20 cellular contexts compared by ENCODE assay signal in genomic region chrX:139179592-139179991, GRCh38.
A peak's percentile ranks its signal among the peaks of the same experiment; 100 is the strongest.
DNase-seq lines count a peak whose midpoint lies in the region; ATAC-seq, FAIRE-seq and TF ChIP-seq lines count a peak whose summit lies in the region.
"Had no signal": no experiment of that assay in that cellular context is flagged by ENCODE, and none has a peak within 500 bp of the region (broad histone marks: within the 10 kb centered on the region; RNA-seq: fewer than 3 reads in every experiment).

No MANE protein-coding gene starts in this region.

- no peak overlapping the region for H3K27ac Mint-ChIP-seq in natural killer cell
- H3K27ac Mint-ChIP-seq: T-helper 17 cell had no signal

- intact Hi-C loops in natural killer cell (cut with micrococcal nuclease), result no loop called here

- no peak overlapping the region for H3K27ac ChIP-seq in small intestine (ENCODE audit: low read depth in 1 of 2, low read length in 1 of 2)
- H3K27ac ChIP-seq: 22Rv1, BLaER1, KMS-11 had no signal

- H3K4me3 ChIP-seq in small intestine (ENCODE audit: low read depth in 1 of 2, low read length in 2 of 2), result no peak overlapping the region
- H3K4me3 ChIP-seq: BLaER1, MG63 had no signal

- FAIRE-seq in small intestine (lab: Jason Lieb, UNC), result no peak
- FAIRE-seq: HepG2 had no signal

- peaks cover 2 to 17% of the 10 kb centered on the region in 2 donors for H3K27me3 Mint-ChIP-seq in natural killer cell (ENCODE audit: low read depth in 2 of 2)

- no peaks in the 10 kb centered on the region for H3K36me3 Mint-ChIP-seq in natural killer cell

- H3K4me1 Mint-ChIP-seq in natural killer cell, result no peaks in the 10 kb centered on the region
- H3K4me1 Mint-ChIP-seq: T-helper 17 cell had no signal

- peaks cover 0 to 2% of the 10 kb centered on the region in 2 donors for H3K9me3 Mint-ChIP-seq in natural killer cell

- peak; percentile 3 for DNase-seq in DMS53 (lab: John Stamatoyannopoulos, UW)
- DNase-seq in DMS53 treated with DMSO at 0.1 percent for 48 hours (lab: John Stamatoyannopoulos, UW; ENCODE audit: unreplicated experiment), result no peak
- no peak for DNase-seq in C1 segment of cervical spinal cord (lab: John Stamatoyannopoulos, UW)
- DNase-seq in stimulated activated CD4-positive, alpha-beta T cell treated with anti-CD3 and anti-CD28 coated beads, Interleukin-2, amount 100 ng/mL, for 24 hours, result no peak
- no peak for DNase-seq in small intestine
- DNase-seq in natural killer cell, result no peak
- DNase-seq: GOT3, MG63, NCI-H1092 treated with DMSO at 0.1 percent for 48 hours, NCI-H2029, NCI-H2171 treated with DMSO at 0.1 percent for 48 hours, NCI-H510A, SHP77 treated with DMSO at 0.1 percent for 48 hours, T-helper 17 cell had no signal

- no peaks in the 10 kb centered on the region for H3K4me1 ChIP-seq in small intestine (ENCODE audit: control insufficient read depth in 2 of 2, insufficient read depth in 1 of 2, low read depth in 1 of 2, low read length in 1 of 2)

- no peak for TF ChIP-seq CTCF in natural killer cell (IDR thresholded peaks at IDR 0.05)

- no peaks in the 10 kb centered on the region for H3K27me3 ChIP-seq in small intestine (ENCODE audit: control insufficient read depth in 2 of 2, insufficient read depth in 2 of 2, low read length in 2 of 2)
- H3K27me3 ChIP-seq: MG63 had no signal

- ATAC-seq in HG02981 (IDR thresholded peaks at IDR 0.05; ENCODE audit: unreplicated experiment), result peak; percentile 53
- ATAC-seq in HG03558 (IDR thresholded peaks at IDR 0.05; ENCODE audit: extremely low read depth, unreplicated experiment), result peak; percentile 73
- no peak for ATAC-seq in natural killer cell
- ATAC-seq: HepG2, T-helper 17 cell had no signal

- H3K4me3 Mint-ChIP-seq in natural killer cell, result no peak overlapping the region
- H3K4me3 Mint-ChIP-seq: T-helper 17 cell had no signal

- WGBS in small intestine, 3 donors, result 24 to 61% (median 53%) methylated on average over 1 of the region's 1 CpG

- no peaks in the 10 kb centered on the region for H3K9me3 ChIP-seq in small intestine (ENCODE audit: control insufficient read depth, low read depth)
- H3K9me3 ChIP-seq: BLaER1, MG63 had no signal

- no peaks in the 10 kb centered on the region for H3K36me3 ChIP-seq in small intestine (ENCODE audit: control insufficient read depth in 2 of 2, insufficient read depth in 2 of 2, low read length in 2 of 2)
- H3K36me3 ChIP-seq: BLaER1, MG63 had no signal

Comparison
In these comparisons a context has a peak if more than half of its experiments do, and no peak if none do; other contexts are left out.
1. ATAC-seq: peak in HG02981 (single experiment) and HG03558 (single experiment); none in natural killer cell (0 of 3).